18 cellular contexts compared by ENCODE assay signal in the genomic region with DNA sequence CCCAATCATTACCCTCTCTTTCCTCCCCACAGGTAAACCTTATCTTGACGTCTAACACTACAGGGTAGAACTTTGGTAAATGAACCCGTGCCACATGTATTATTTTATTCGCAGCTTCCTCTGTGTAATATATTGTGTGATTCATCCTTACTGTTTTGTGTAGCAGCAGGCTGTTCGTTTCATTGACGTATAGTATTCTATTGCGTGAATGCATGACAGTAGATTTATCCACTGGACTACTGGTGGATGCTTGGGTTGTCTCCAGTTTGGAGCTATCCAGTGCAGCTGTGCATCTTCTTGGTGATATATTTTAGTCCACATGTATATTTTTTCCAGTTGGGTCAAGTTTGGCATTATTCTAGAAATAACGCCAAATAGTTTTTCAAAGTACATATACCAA. TPM values are rescaled to one million over a fixed set of nuclear protein-coding genes. Genes with fewer than 3 reads are reported as not detected.
A peak's percentile ranks its signal among the peaks of the same experiment; 100 is the strongest.
DNase-seq lines count a peak whose midpoint lies in the region; ATAC-seq and TF ChIP-seq lines count a peak whose summit lies in the region.
"Had no signal": no experiment of that assay in that cellular context is flagged by ENCODE, and none has a peak within 500 bp of the region (broad histone marks: within the 10 kb centered on the region; RNA-seq: fewer than 3 reads in every experiment).

No MANE protein-coding gene starts in this region.

- DNase-seq in left ventricle myocardium inferior: no peak
- DNase-seq in cardiac septum (ENCODE audit: low spot score): no peak
- peak; percentile 76 for DNase-seq in fibroblast of mammary gland (ENCODE audit: low read depth)
- no peak for DNase-seq in effector memory CD4-positive, alpha-beta T cell
- DNase-seq in occipital lobe (lab: John Stamatoyannopoulos, UW): no peak
- DNase-seq: 8988T; BE2C; CD4-positive, alpha-beta memory T cell; DMS153; DMS79; GDM1 had no signal

- H3K27me3 ChIP-seq in left ventricle myocardium inferior (ENCODE audit: low read depth): no peaks in the 10 kb centered on the region
- 0 out of 22 replicates have a peak, but pooled peaks cover 0 to 4% (median 0%) of the 10 kb centered on the region in 11 experiments for H3K27me3 ChIP-seq in BLaER1 treated with 17β-estradiol and CSF1 and Interleukin-3, amounts not matched to agents 10 nM and 100 nM
- peaks cover 3% of the 10 kb centered on the region for H3K27me3 ChIP-seq in effector memory CD4-positive, alpha-beta T cell (replicated peaks; ENCODE audit: control insufficient read depth, insufficient read depth, low read length, poor library complexity, severe bottlenecking)

- H3K4me3 ChIP-seq in left ventricle myocardium inferior: no peak overlapping the region
- no peak overlapping the region for H3K4me3 ChIP-seq in BLaER1 treated with 17β-estradiol and CSF1 and Interleukin-3, amounts not matched to agents 10 nM and 100 nM
- no peak overlapping the region for H3K4me3 ChIP-seq in fibroblast of mammary gland (ENCODE audit: control insufficient read depth, low read depth, low read length)
- no peak overlapping the region for H3K4me3 ChIP-seq in effector memory CD4-positive, alpha-beta T cell (ENCODE audit: insufficient read depth, low read depth, low read length, poor library complexity, severe bottlenecking)
- H3K4me3 ChIP-seq: GM23338 had no signal

- no peaks in the 10 kb centered on the region for H3K9me3 ChIP-seq in left ventricle myocardium inferior (replicated peaks)
- 0 out of 22 replicates have a peak, but pooled peaks cover 0 to 4% (median 0%) of the 10 kb centered on the region in 11 experiments for H3K9me3 ChIP-seq in BLaER1 treated with 17β-estradiol and CSF1 and Interleukin-3, amounts not matched to agents 10 nM and 100 nM (replicated peaks in 1 of 11)
- H3K9me3 ChIP-seq in effector memory CD4-positive, alpha-beta T cell (ENCODE audit: control insufficient read depth, low read length): no peaks in the 10 kb centered on the region
- H3K9me3 ChIP-seq: BE2C had no signal

- ATAC-seq in HG03342 (IDR thresholded peaks at IDR 0.05; ENCODE audit: unreplicated experiment): no peak
- ATAC-seq: GM23338 had no signal

- H4K20me1 ChIP-seq in BLaER1 treated with 17β-estradiol and CSF1 and Interleukin-3, amounts not matched to agents 10 nM and 100 nM: no peaks in the 10 kb centered on the region

- H3K4me2 ChIP-seq in BLaER1 treated with 17β-estradiol and CSF1 and Interleukin-3, amounts not matched to agents 10 nM and 100 nM: peak overlapping the region in 6 of 11 experiments; percentile 29 to 69 (median 54); a peak in 11 of 22 replicates
- H3K4me2 ChIP-seq: GM23338 had no signal

- peaks cover 17% of the 10 kb centered on the region for H3K4me1 ChIP-seq in left ventricle myocardium inferior
- peaks cover 12 to 28% (median 25%) of the 10 kb centered on the region in 10 experiments for H3K4me1 ChIP-seq in BLaER1 treated with 17β-estradiol and CSF1 and Interleukin-3, amounts not matched to agents 10 nM and 100 nM
- no peaks in the 10 kb centered on the region for H3K4me1 ChIP-seq in effector memory CD4-positive, alpha-beta T cell (ENCODE audit: control insufficient read depth, insufficient read depth, low read length, poor library complexity, severe bottlenecking)
- H3K4me1 ChIP-seq: BE2C had no signal

- intact Hi-C loops in left ventricle myocardium inferior (cut with micrococcal nuclease): no loop called here
- intact Hi-C loops in cardiac septum (cut with DNase I): no loop called here

- H3K9ac ChIP-seq in BLaER1 treated with 17β-estradiol and CSF1 and Interleukin-3, amounts not matched to agents 10 nM and 100 nM: no peak overlapping the region

- H3K27ac ChIP-seq in left ventricle myocardium inferior (replicated peaks): peak overlapping the region; percentile 46
- no peak overlapping the region for H3K27ac ChIP-seq in BLaER1 treated with 17β-estradiol and CSF1 and Interleukin-3, amounts not matched to agents 10 nM and 100 nM
- no peak overlapping the region for H3K27ac ChIP-seq in effector memory CD4-positive, alpha-beta T cell (ENCODE audit: insufficient read depth, low read length, poor library complexity, severe bottlenecking)
- H3K27ac ChIP-seq: HL-60 had no signal

- H3K36me3 ChIP-seq in left ventricle myocardium inferior: no peaks in the 10 kb centered on the region
- H3K36me3 ChIP-seq in BLaER1 treated with 17β-estradiol and CSF1 and Interleukin-3, amounts not matched to agents 10 nM and 100 nM: no peaks in the 10 kb centered on the region
- H3K36me3 ChIP-seq in effector memory CD4-positive, alpha-beta T cell (ENCODE audit: control insufficient read depth, insufficient read depth, low read length): no peaks in the 10 kb centered on the region
- H3K36me3 ChIP-seq: BE2C had no signal

- TF ChIP-seq CTCF in left ventricle myocardium inferior (IDR thresholded peaks at IDR 0.05; ENCODE audit: borderline replicate concordance) (no peak), fibroblast of mammary gland (conservative IDR thresholded peaks at IDR 0.05; ENCODE audit: control insufficient read depth, insufficient read depth, low read depth, low read length) (no peak)

RNA-seq across cellular contexts. Expression of gene ECT2L, which starts 9.1 kb away (rescaled TPM):
- total RNA-seq in left ventricle myocardium inferior (1.6 TPM), cardiac septum (10.5 TPM), occipital lobe (0.31 TPM)
- total RNA-seq: A673; CD4-positive, alpha-beta memory T cell; Daoy; HT1080 had no signal

RNA-seq across cellular contexts. Expression of gene CCDC28A, which starts 31.4 kb away (rescaled TPM):
- 9.0 TPM for total RNA-seq in left ventricle myocardium inferior
- total RNA-seq in cardiac septum: 7.9 TPM
- total RNA-seq in occipital lobe: 10.3 TPM
